Comparison of ENCODE assay signal across 13 cellular contexts in the genomic region with DNA sequence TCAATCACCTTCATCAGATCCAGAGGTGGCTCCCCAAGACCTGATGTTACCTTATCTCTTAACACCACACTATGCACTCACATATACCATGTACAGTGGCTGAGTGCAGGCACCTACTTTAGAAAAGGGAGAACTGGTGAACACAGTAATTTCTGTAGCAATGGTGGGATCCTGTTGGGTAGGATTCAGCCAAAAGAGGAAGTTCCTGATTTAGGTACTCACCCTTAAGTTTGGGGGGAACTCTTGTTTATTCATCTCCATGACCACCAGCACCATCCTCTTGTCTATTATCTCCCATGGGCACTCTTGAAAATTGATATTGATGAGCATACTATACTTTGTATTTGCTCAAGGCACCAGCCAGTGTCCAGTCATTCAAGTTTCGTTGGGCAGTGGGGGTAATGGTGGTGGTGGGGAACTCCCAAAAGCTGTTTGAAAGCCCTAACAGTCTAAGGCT.
A peak's percentile ranks its signal among the peaks of the same experiment; 100 is the strongest.
DNase-seq lines count a peak whose midpoint lies in the region; ATAC-seq and TF ChIP-seq lines count a peak whose summit lies in the region.
"Had no signal": no experiment of that assay in that cellular context is flagged by ENCODE, and none has a peak within 500 bp of the region (broad histone marks: within the 10 kb centered on the region; RNA-seq: fewer than 3 reads in every experiment).

No MANE protein-coding gene starts in this region.

- no peak overlapping the region for H3K4me3 ChIP-seq in coronary artery
- H3K4me3 ChIP-seq: left ventricle myocardium inferior, pancreas had no signal

- no peak for TF ChIP-seq CTCF in coronary artery (IDR thresholded peaks at IDR 0.05)

- peak; percentile 94 for ATAC-seq in GM18517 (IDR thresholded peaks at IDR 0.05; ENCODE audit: unreplicated experiment)
- ATAC-seq in GM21381 (IDR thresholded peaks at IDR 0.05; ENCODE audit: unreplicated experiment): peak; percentile 83
- peak; percentile 70 for ATAC-seq in HG02943 (IDR thresholded peaks at IDR 0.05; ENCODE audit: low read depth, unreplicated experiment)
- peak; percentile 80 for ATAC-seq in HG03571 (IDR thresholded peaks at IDR 0.05; ENCODE audit: unreplicated experiment)
- ATAC-seq: pancreas had no signal

- DNase-seq in DMS153 treated with DMSO at 0.1 percent for 48 hours (lab: John Stamatoyannopoulos, UW; ENCODE audit: unreplicated experiment) (no peak), coronary artery (ENCODE audit: low spot score) (no peak), HUDEP-2 (lab: John Stamatoyannopoulos, UW; ENCODE audit: unreplicated experiment in 76 of 76) (no peak), pons (ENCODE audit: low spot score) (no peak)
- DNase-seq: activated T-cell treated with anti-CD3 and anti-CD28 coated beads for 4 hours; glutamatergic neuron; left ventricle myocardium inferior; pancreas; stimulated activated CD4-positive, alpha-beta T cell treated with anti-CD3 and anti-CD28 coated beads, Interleukin-2, amount 100 ng/mL, for 48 hours had no signal

- H3K27ac ChIP-seq in coronary artery: no peak overlapping the region
- H3K27ac ChIP-seq: left ventricle myocardium inferior, pancreas had no signal
